In genomic region chr14:102362545-102363181, GRCh38 we compare ENCODE assay signal across 8 cellular contexts. TPM values are rescaled to one million over a fixed set of nuclear protein-coding genes. Genes with fewer than 3 reads are reported as not detected.
DNase-seq lines count a peak whose midpoint lies in the region; ATAC-seq and TF ChIP-seq lines count a peak whose summit lies in the region.

Gene CINP (minus strand): TSS chr14:102362890. CDS start chr14:102362851, 39 bp downstream.
A gene with protein sequence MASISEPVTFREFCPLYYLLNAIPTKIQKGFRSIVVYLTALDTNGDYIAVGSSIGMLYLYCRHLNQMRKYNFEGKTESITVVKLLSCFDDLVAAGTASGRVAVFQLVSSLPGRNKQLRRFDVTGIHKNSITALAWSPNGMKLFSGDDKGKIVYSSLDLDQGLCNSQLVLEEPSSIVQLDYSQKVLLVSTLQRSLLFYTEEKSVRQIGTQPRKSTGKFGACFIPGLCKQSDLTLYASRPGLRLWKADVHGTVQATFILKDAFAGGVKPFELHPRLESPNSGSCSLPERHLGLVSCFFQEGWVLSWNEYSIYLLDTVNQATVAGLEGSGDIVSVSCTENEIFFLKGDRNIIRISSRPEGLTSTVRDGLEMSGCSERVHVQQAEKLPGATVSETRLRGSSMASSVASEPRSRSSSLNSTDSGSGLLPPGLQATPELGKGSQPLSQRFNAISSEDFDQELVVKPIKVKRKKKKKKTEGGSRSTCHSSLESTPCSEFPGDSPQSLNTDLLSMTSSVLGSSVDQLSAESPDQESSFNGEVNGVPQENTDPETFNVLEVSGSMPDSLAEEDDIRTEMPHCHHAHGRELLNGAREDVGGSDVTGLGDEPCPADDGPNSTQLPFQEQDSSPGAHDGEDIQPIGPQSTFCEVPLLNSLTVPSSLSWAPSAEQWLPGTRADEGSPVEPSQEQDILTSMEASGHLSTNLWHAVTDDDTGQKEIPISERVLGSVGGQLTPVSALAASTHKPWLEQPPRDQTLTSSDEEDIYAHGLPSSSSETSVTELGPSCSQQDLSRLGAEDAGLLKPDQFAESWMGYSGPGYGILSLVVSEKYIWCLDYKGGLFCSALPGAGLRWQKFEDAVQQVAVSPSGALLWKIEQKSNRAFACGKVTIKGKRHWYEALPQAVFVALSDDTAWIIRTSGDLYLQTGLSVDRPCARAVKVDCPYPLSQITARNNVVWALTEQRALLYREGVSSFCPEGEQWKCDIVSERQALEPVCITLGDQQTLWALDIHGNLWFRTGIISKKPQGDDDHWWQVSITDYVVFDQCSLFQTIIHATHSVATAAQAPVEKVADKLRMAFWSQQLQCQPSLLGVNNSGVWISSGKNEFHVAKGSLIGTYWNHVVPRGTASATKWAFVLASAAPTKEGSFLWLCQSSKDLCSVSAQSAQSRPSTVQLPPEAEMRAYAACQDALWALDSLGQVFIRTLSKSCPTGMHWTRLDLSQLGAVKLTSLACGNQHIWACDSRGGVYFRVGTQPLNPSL (N-terminal part only) (plus strand): TSS chr14:102362941. CDS start chr14:102376722, 13,781 bp downstream.

- no peaks in the 10 kb centered on the region for H4K20me1 ChIP-seq in SK-N-SH (ENCODE audit: insufficient read depth)

- H3K4me1 Mint-ChIP-seq in activated naive CD4-positive, alpha-beta T cell treated with anti-CD3 and anti-CD28 coated beads, Interleukin-2, amount 50 U/mL, for 24 hours = peaks cover 33% of the 10 kb centered on the region

- TF ChIP-seq EP300 in SK-N-SH (IDR thresholded peaks at IDR 0.05; ENCODE audit: borderline replicate concordance in 1 of 2, low read depth in 1 of 2, low read length in 1 of 2) (no peak), suprapubic skin (IDR thresholded peaks at IDR 0.05) (no peak)

- H3K4me3 Mint-ChIP-seq in activated naive CD4-positive, alpha-beta T cell treated with anti-CD3 and anti-CD28 coated beads, Interleukin-2, amount 50 U/mL, for 24 hours = peak within 1 kb of the TSS; percentile 94

- TF ChIP-seq RAD21 in SK-N-SH (IDR thresholded peaks at IDR 0.05; ENCODE audit: low read length) = no peak

- peak within 1 kb of the TSS; percentile 91 for H3K4me3 ChIP-seq in GM06990 (replicated peaks; ENCODE audit: low read depth, low read length)
- peak within 1 kb of the TSS; percentile 91 to 93 for H3K4me3 ChIP-seq in SK-N-SH (ENCODE audit: low read depth in 2 of 2, low read length in 1 of 2)
- peak within 1 kb of the TSS; percentile 88 for H3K4me3 ChIP-seq in suprapubic skin

- DNase-seq in GM06990 (ENCODE audit: extremely low read depth, insufficient read length) = peak; percentile 94
- DNase-seq in NCI-H1092 (lab: John Stamatoyannopoulos, UW) = peak; percentile 95
- DNase-seq in SK-N-SH = peak; percentile 98
- DNase-seq in glomerular endothelial cell (ENCODE audit: extremely low read depth, low read depth, low spot score) = no peak
- DNase-seq in occipital lobe (lab: John Stamatoyannopoulos, UW) = peak; percentile 95
- peak; percentile 99 for DNase-seq in suprapubic skin (ENCODE audit: low spot score in 2 of 2)

- no peaks in the 10 kb centered on the region for H3K9me2 ChIP-seq in SK-N-SH

- H3K4me1 ChIP-seq in SK-N-SH (ENCODE audit: control insufficient read depth in 1 of 2, insufficient read depth in 2 of 2, low read depth in 1 of 2, low read length in 1 of 2) (peaks cover 14 to 15% of the 10 kb centered on the region in 2 experiments), suprapubic skin (peaks cover 28% of the 10 kb centered on the region)

- H3K36me3 Mint-ChIP-seq in activated naive CD4-positive, alpha-beta T cell treated with anti-CD3 and anti-CD28 coated beads, Interleukin-2, amount 50 U/mL, for 24 hours = peaks cover 7% of the 10 kb centered on the region

- no peak for TF ChIP-seq CTCF in GM06990 (IDR thresholded peaks at IDR 0.05; ENCODE audit: insufficient read depth, low read length, poor library complexity, severe bottlenecking)
- TF ChIP-seq CTCF in SK-N-SH (IDR thresholded peaks at IDR 0.05) = no peak
- TF ChIP-seq CTCF in suprapubic skin (IDR thresholded peaks at IDR 0.05) = no peak

- peaks cover 64% of the 10 kb centered on the region for H3K79me2 ChIP-seq in SK-N-SH (ENCODE audit: insufficient read depth)

- H3K9ac ChIP-seq in SK-N-SH = peak within 1 kb of the TSS; percentile 87

- 1% methylated on average over 20 of the region's 58 CpGs for WGBS in SK-N-SH (ENCODE audit: low lambda C conversion rate)
- under 1% methylated on average over 21 of the region's 58 CpGs for WGBS in suprapubic skin

- H3K27me3 ChIP-seq in GM06990 (replicated peaks; ENCODE audit: control insufficient read depth, insufficient read depth, low read length) = no peaks in the 10 kb centered on the region
- no peaks in the 10 kb centered on the region for H3K27me3 ChIP-seq in SK-N-SH (ENCODE audit: insufficient read depth)
- no peaks in the 10 kb centered on the region for H3K27me3 ChIP-seq in suprapubic skin

- peak within 1 kb of the TSS; percentile 79 to 80 for H3K27ac ChIP-seq in SK-N-SH (ENCODE audit: low read depth in 2 of 2, low read length in 1 of 2)
- peak within 1 kb of the TSS; percentile 91 for H3K27ac ChIP-seq in suprapubic skin

- peak within 1 kb of the TSS; percentile 92 for H3K27ac Mint-ChIP-seq in activated naive CD4-positive, alpha-beta T cell treated with anti-CD3 and anti-CD28 coated beads, Interleukin-2, amount 50 U/mL, for 24 hours

- POLR2A ChIA-PET in SK-N-SH (lab: Yijun Ruan, JAX) = no interaction called here

- ATAC-seq in HG02588 (IDR thresholded peaks at IDR 0.05; ENCODE audit: unreplicated experiment) = peak; percentile 94

- no peaks in the 10 kb centered on the region for H3K27me3 Mint-ChIP-seq in activated naive CD4-positive, alpha-beta T cell treated with anti-CD3 and anti-CD28 coated beads, Interleukin-2, amount 50 U/mL, for 24 hours

- no peaks in the 10 kb centered on the region for H3K9me3 Mint-ChIP-seq in activated naive CD4-positive, alpha-beta T cell treated with anti-CD3 and anti-CD28 coated beads, Interleukin-2, amount 50 U/mL, for 24 hours

- H3K36me3 ChIP-seq in GM06990 (ENCODE audit: control insufficient read depth, insufficient read depth, low read length) (peaks cover 1% of the 10 kb centered on the region; the same call in 1 of the 2 replicates), SK-N-SH (replicated peaks in 1 of 2; ENCODE audit: control insufficient read depth in 1 of 2, insufficient read depth in 2 of 2, low read length in 1 of 2) (peaks cover 14 to 15% of the 10 kb centered on the region in 2 experiments), suprapubic skin (peaks cover 15% of the 10 kb centered on the region)

- H3K9me3 ChIP-seq in SK-N-SH (no peaks in the 10 kb centered on the region), suprapubic skin (no peaks in the 10 kb centered on the region)

- H2AFZ ChIP-seq in SK-N-SH (ENCODE audit: low read depth) = peak within 1 kb of the TSS; percentile 88

- H3K4me2 ChIP-seq in SK-N-SH = peak within 1 kb of the TSS; percentile 92

- peak in 1 of 2 donors; percentile 69 for TF ChIP-seq POLR2A in suprapubic skin (IDR thresholded peaks at IDR 0.05)

- CTCF ChIA-PET in SK-N-SH (lab: Yijun Ruan, JAX) = no interaction called here

- peaks cover 4% of the 10 kb centered on the region for H3F3A ChIP-seq in SK-N-SH (replicated peaks; ENCODE audit: insufficient read depth)

TF ChIP-seq in SK-N-SH, 30 proteins besides CTCF, POLR2A, EP300 and RAD21 (continues in another document):
- TF ChIP-seq RFX5 (IDR thresholded peaks at IDR 0.05; ENCODE audit: low read length) (no peak), POLR2AphosphoS5 (IDR thresholded peaks at IDR 0.05; ENCODE audit: low read depth, low read length) (peak; percentile 91), FOXM1 (IDR thresholded peaks at IDR 0.05; ENCODE audit: low read depth) (no peak), MEF2A (IDR thresholded peaks at IDR 0.05; ENCODE audit: borderline replicate concordance, low read depth) (no peak), USF2 (IDR thresholded peaks at IDR 0.05; ENCODE audit: borderline replicate concordance, low read depth, low read length) (no peak), SIN3A (IDR thresholded peaks at IDR 0.05; ENCODE audit: borderline replicate concordance, low read depth, low read length) (0 out of 2 replicates have a peak, but pooled peaks have one; percentile 53)
- TF ChIP-seq, protein P1, sequence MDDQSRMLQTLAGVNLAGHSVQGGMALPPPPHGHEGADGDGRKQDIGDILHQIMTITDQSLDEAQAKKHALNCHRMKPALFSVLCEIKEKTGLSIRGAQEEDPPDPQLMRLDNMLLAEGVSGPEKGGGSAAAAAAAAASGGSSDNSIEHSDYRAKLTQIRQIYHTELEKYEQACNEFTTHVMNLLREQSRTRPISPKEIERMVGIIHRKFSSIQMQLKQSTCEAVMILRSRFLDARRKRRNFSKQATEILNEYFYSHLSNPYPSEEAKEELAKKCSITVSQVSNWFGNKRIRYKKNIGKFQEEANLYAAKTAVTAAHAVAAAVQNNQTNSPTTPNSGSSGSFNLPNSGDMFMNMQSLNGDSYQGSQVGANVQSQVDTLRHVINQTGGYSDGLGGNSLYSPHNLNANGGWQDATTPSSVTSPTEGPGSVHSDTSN (IDR thresholded peaks at IDR 0.05) = 0 out of 2 replicates have a peak, but pooled peaks have one; percentile 10

RNA-seq across cellular contexts. Expression of gene CINP, which starts in this region (rescaled TPM):
- 50.4 and 59.3 TPM in 2 replicates for polyA plus RNA-seq in SK-N-SH (2012; rRNA removed)
- 58.8 and 59.2 TPM in 2 replicates for polyA plus RNA-seq in SK-N-SH (2012; cell fraction: cytosol; rRNA removed)
- polyA plus RNA-seq in SK-N-SH (2012; cell fraction: nucleus; rRNA removed) = 29.1 and 36.3 TPM in 2 replicates
- 37.3 and 51.6 TPM in 2 replicates for total RNA-seq in glomerular endothelial cell
- total RNA-seq in occipital lobe = 23.1 TPM
- 10 to 100 TPM; 28.3 to 35.1 (median 29.4) TPM for total RNA-seq in suprapubic skin

RNA-seq across cellular contexts. Expression of the second gene that starts in this region (rescaled TPM):
- 6.9 and 8.1 TPM in 2 replicates for polyA plus RNA-seq in SK-N-SH (2012; rRNA removed)
- polyA plus RNA-seq in SK-N-SH (2012; cell fraction: cytosol; rRNA removed) = 4.9 and 6.1 TPM in 2 replicates
- polyA plus RNA-seq in SK-N-SH (2012; cell fraction: nucleus; rRNA removed) = 11.5 and 15.5 TPM in 2 replicates
- 16.6 and 32.3 TPM in 2 replicates for total RNA-seq in glomerular endothelial cell
- 15.9 TPM for total RNA-seq in occipital lobe
- 10 to 100 TPM; 12.1 to 22.6 (median 16.8) TPM for total RNA-seq in suprapubic skin
